In genomic region chr20:43590392-43591303, GRCh38 we compare ENCODE assay signal across 1 cellular context.
TF ChIP-seq lines count a peak whose summit lies in the region.

Gene IFT52 (plus strand): TSS chr20:43590937. CDS start chr20:43594699, 3,762 bp downstream.

TF ChIP-seq in K562, 482 proteins besides CTCF, POLR2A, EP300 and RAD21 (continued from another document and continues in another):
- TF ChIP-seq DLX4 (CRISPR knock-in tag; IDR thresholded peaks at IDR 0.05) (no peak), PBX2 (CRISPR knock-in tag; IDR thresholded peaks at IDR 0.05; ENCODE audit: low read depth) (no peak), PBX2 (tag; conservative IDR thresholded peaks at IDR 0.05; ENCODE audit: low read depth) (peak; percentile 41), DEAF1 (CRISPR knock-in tag; IDR thresholded peaks at IDR 0.05) (no peak), POLR2AphosphoS2 (IDR thresholded peaks at IDR 0.05; ENCODE audit: low read length) (no peak), NRF1 (conservative IDR thresholded peaks at IDR 0.05 in 1 of 2, IDR thresholded peaks at IDR 0.05 in 1 of 2) (peak; percentile 85 to 88), ZNF561 (CRISPR knock-in tag; conservative IDR thresholded peaks at IDR 0.05) (no peak), E2F1 (CRISPR knock-in tag; IDR thresholded peaks at IDR 0.05) (peak; percentile 44; the same call in 1 of the 2 replicates), BDP1 (IDR thresholded peaks at IDR 0.05; ENCODE audit: insufficient read depth, insufficient read length) (no peak), ZNF431 (CRISPR knock-in tag; IDR thresholded peaks at IDR 0.05) (no peak), PRDM10 (IDR thresholded peaks at IDR 0.05; ENCODE audit: partially characterized antibody) (peak; percentile 100), ZNF707 (CRISPR knock-in tag; conservative IDR thresholded peaks at IDR 0.05) (no peak), RERE (CRISPR knock-in tag; IDR thresholded peaks at IDR 0.05; ENCODE audit: borderline replicate concordance) (no peak), RBM34 (IDR thresholded peaks at IDR 0.05; ENCODE audit: borderline replicate concordance, insufficient read depth, low read length) (no peak), HNRNPK (IDR thresholded peaks at IDR 0.05; ENCODE audit: low read depth, low read length, poor library complexity, severe bottlenecking) (no peak), ZNF398 (CRISPR knock-in tag; IDR thresholded peaks at IDR 0.05) (no peak), RREB1 (CRISPR knock-in tag; IDR thresholded peaks at IDR 0.05) (no peak), SNAPC5 (CRISPR knock-in tag; IDR thresholded peaks at IDR 0.05) (no peak), ZNF57 (CRISPR knock-in tag; IDR thresholded peaks at IDR 0.05) (no peak), DACH1 (IDR thresholded peaks at IDR 0.05; ENCODE audit: partially characterized antibody) (peak; percentile 37), HDAC8 (tag; IDR thresholded peaks at IDR 0.05) (no peak), PHB (CRISPR knock-in tag; IDR thresholded peaks at IDR 0.05) (no peak), MTA2 (IDR thresholded peaks at IDR 0.05; ENCODE audit: low read depth) (no peak), FOXK1 (CRISPR knock-in tag; IDR thresholded peaks at IDR 0.05; ENCODE audit: borderline replicate concordance) (no peak), EZH2 (IDR thresholded peaks at IDR 0.05; ENCODE audit: borderline replicate concordance, low read depth, low read length) (no peak), HNRNPH1 (optimal IDR thresholded peaks at IDR 0.05; ENCODE audit: low read depth, low read length) (no peak)
